In genomic region chr16:50806099-50807062, GRCh38 we compare ENCODE assay signal across 8 cellular contexts.
DNase-seq lines count a peak whose midpoint lies in the region; ATAC-seq, FAIRE-seq and TF ChIP-seq lines count a peak whose summit lies in the region.

No MANE protein-coding gene starts in this region.

- H3K4me3 ChIP-seq in AG10803 (ENCODE audit: low read length) (peak overlapping the region; percentile 58), kidney (ENCODE audit: low read length in 2 of 2) (peak overlapping the region; percentile 62 to 66)

- peak overlapping the region; percentile 60 for H3K4me3 Mint-ChIP-seq in chondrocyte (ENCODE audit: unreplicated experiment)

- no peak overlapping the region for H3K27ac ChIP-seq in kidney (ENCODE audit: low read depth in 2 of 2, low read length in 2 of 2)

- intact Hi-C loops in kidney (cut with DNase I), result no loop called here

- H3K27ac Mint-ChIP-seq in chondrocyte (ENCODE audit: unreplicated experiment), result peak overlapping the region; percentile 60

- no peaks in the 10 kb centered on the region for H3K36me3 Mint-ChIP-seq in chondrocyte (ENCODE audit: low read depth)

- no peaks in the 10 kb centered on the region for H3K9me3 Mint-ChIP-seq in chondrocyte (ENCODE audit: low read depth)

- H3K4me1 Mint-ChIP-seq in chondrocyte (ENCODE audit: low read depth), result peaks cover 8% of the 10 kb centered on the region

- H3K27me3 Mint-ChIP-seq in chondrocyte (ENCODE audit: low read depth), result peaks cover 7% of the 10 kb centered on the region

- H3K9ac ChIP-seq in kidney (ENCODE audit: low read length in 2 of 2), result peak overlapping the region; percentile 38 to 56

- peak; percentile 88 for DNase-seq in AG10803 (ENCODE audit: low read depth)
- DNase-seq in NCI-H226, result peak; percentile 53
- DNase-seq in chondrocyte (ENCODE audit: low spot score), result no peak
- peak; percentile 90 for DNase-seq in kidney
- DNase-seq in stimulated activated CD4-positive, alpha-beta T cell treated with anti-CD3 and anti-CD28 coated beads, Interleukin-15, amount 100 ng/mL, for 48 hours (ENCODE audit: low read depth in 2 of 2), result peak; percentile 76 to 78

- no peaks in the 10 kb centered on the region for H3K36me3 ChIP-seq in kidney (ENCODE audit: control insufficient read depth in 1 of 2, insufficient read depth in 2 of 2, low read length in 2 of 2)

- TF ChIP-seq CTCF in AG10803 (conservative IDR thresholded peaks at IDR 0.05; ENCODE audit: low read length) (peak; percentile 88), chondrocyte (IDR thresholded peaks at IDR 0.05) (peak; percentile 95), kidney (IDR thresholded peaks at IDR 0.05; ENCODE audit: borderline replicate concordance, extremely low read depth, insufficient read depth) (peak; percentile 97)

- peaks cover 0 to 2% of the 10 kb centered on the region in 2 donors for H3K4me1 ChIP-seq in kidney (ENCODE audit: control insufficient read depth in 1 of 2, insufficient read depth in 1 of 2, low read depth in 1 of 2, low read length in 2 of 2)

- ATAC-seq in GM19023 (IDR thresholded peaks at IDR 0.05; ENCODE audit: unreplicated experiment), result peak; percentile 75
- ATAC-seq in HG03280 (IDR thresholded peaks at IDR 0.05; ENCODE audit: unreplicated experiment), result peak; percentile 82
- ATAC-seq in activated CD4-positive, CD25-positive, alpha-beta regulatory T cell treated with anti-CD3 and anti-CD28 coated beads, Interleukin-2, amount 50 U/mL, for 24 hours, result peak; percentile 97

- FAIRE-seq in kidney (lab: Jason Lieb, UNC), result peak; percentile 68

- H3K9me3 ChIP-seq in kidney (ENCODE audit: control insufficient read depth in 1 of 2, low read length in 2 of 2), result no peaks in the 10 kb centered on the region
